Comparison of ENCODE assay signal across 34 cellular contexts in the genomic region with DNA sequence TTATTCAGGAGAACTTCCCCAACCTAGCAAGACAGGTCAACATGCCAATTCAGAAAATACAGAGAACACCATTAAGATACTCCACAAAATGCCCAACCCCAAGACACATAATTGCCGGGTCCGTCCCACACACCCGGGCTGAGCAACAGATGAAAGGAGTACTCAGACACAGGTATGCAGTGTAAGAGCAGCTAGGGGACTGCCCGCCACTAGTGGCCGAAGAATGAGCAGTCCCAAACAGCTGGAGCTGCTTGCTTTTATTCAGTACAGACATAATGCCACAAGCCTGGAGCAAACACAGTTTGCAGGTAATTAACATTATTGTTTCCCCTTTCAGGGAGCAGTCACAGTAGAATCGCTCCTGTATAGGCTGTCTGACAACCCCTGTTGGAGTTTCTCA.
"Had no signal": no experiment of that assay in that cellular context is flagged by ENCODE, and none has a peak within 500 bp of the region (broad histone marks: within the 10 kb centered on the region; RNA-seq: fewer than 3 reads in every experiment).

No MANE protein-coding gene starts in this region.

- FAIRE-seq: frontal cortex had no signal

- H3K27me3 Mint-ChIP-seq: activated CD4-positive, alpha-beta memory T cell treated with anti-CD3 and anti-CD28 coated beads for 36 hours; activated CD4-positive, alpha-beta T cell treated with anti-CD3 and anti-CD28 coated beads for 36 hours; activated CD4-positive, alpha-beta T cell treated with anti-CD3 and anti-CD28 coated beads, Interleukin-2, amount 10 ng/mL, durations not matched to agents 24 days and 14 days; activated CD8-positive, alpha-beta memory T cell treated with anti-CD3 and anti-CD28 coated beads, Interleukin-2, amount 10 ng/mL, durations not matched to agents 7 days and 5 days; activated naive CD4-positive, alpha-beta T cell treated with anti-CD3 and anti-CD28 coated beads, Interleukin-2, amount 50 U/mL, for 24 hours; activated naive CD8-positive, alpha-beta T cell treated with anti-CD3 and anti-CD28 coated beads for 36 hours; activated naive CD8-positive, alpha-beta T cell treated with anti-CD3 and anti-CD28 coated beads, Interleukin-2, amount 50 U/mL, for 24 hours; T-helper 17 cell had no signal

- H3K4me1 Mint-ChIP-seq: activated CD4-positive, alpha-beta T cell treated with anti-CD3 and anti-CD28 coated beads for 36 hours; activated CD4-positive, alpha-beta T cell treated with anti-CD3 and anti-CD28 coated beads, Interleukin-2, amount 10 ng/mL, durations not matched to agents 24 days and 14 days; activated CD8-positive, alpha-beta memory T cell treated with anti-CD3 and anti-CD28 coated beads, Interleukin-2, amount 10 ng/mL, durations not matched to agents 7 days and 5 days; activated naive CD4-positive, alpha-beta T cell treated with anti-CD3 and anti-CD28 coated beads, Interleukin-2, amount 50 U/mL, for 24 hours; activated naive CD8-positive, alpha-beta T cell treated with anti-CD3 and anti-CD28 coated beads for 36 hours; brain; T-helper 17 cell had no signal

- H3K9me3 ChIP-seq: colonic mucosa had no signal

- H3K4me3 ChIP-seq: adrenal gland, breast epithelium, cardiac muscle cell, colonic mucosa had no signal

- H3K27ac ChIP-seq: adrenal gland, breast epithelium, cardiac muscle cell, colonic mucosa had no signal

- H3K4me3 Mint-ChIP-seq: activated CD4-positive, alpha-beta memory T cell treated with anti-CD3 and anti-CD28 coated beads for 36 hours; activated CD4-positive, alpha-beta T cell treated with anti-CD3 and anti-CD28 coated beads for 36 hours; activated CD4-positive, alpha-beta T cell treated with anti-CD3 and anti-CD28 coated beads, Interleukin-2, amount 10 ng/mL, durations not matched to agents 24 days and 14 days; activated CD8-positive, alpha-beta memory T cell treated with anti-CD3 and anti-CD28 coated beads, Interleukin-2, amount 10 ng/mL, durations not matched to agents 7 days and 5 days; activated CD8-positive, alpha-beta T cell treated with anti-CD3 and anti-CD28 coated beads, Interleukin-2, amount 10 ng/mL, durations not matched to agents 7 days and 5 days; activated naive CD4-positive, alpha-beta T cell treated with anti-CD3 and anti-CD28 coated beads for 36 hours; activated naive CD4-positive, alpha-beta T cell treated with anti-CD3 and anti-CD28 coated beads, Interleukin-2, amount 50 U/mL, for 24 hours; activated naive CD8-positive, alpha-beta T cell treated with anti-CD3 and anti-CD28 coated beads for 36 hours; activated naive CD8-positive, alpha-beta T cell treated with anti-CD3 and anti-CD28 coated beads, Interleukin-2, amount 50 U/mL, for 24 hours; activated T-helper 1 cell treated with anti-CD3 and anti-CD28 coated beads, Interleukin-12 subunit alpha, Interleukin-12 subunit beta, Interleukin-2, Interleukin-4 antibody, amounts not matched to agents 30 ng/mL and 10 ng/mL and 1 ng/mL, durations not matched to agents 14 hours and 24 hours and 36 hours; brain; T-helper 17 cell; T-helper 2 cell treated with Interferon-gamma antibody and Interleukin-4, amounts not matched to agents 5 μg/mL and 100 μg/mL, for 36 hours had no signal

- ATAC-seq: activated CD4-positive, alpha-beta T cell treated with anti-CD3 and anti-CD28 coated beads for 36 hours; activated CD8-positive, alpha-beta memory T cell treated with anti-CD3 and anti-CD28 coated beads, Interleukin-2, amount 10 ng/mL, durations not matched to agents 7 days and 5 days; activated CD8-positive, alpha-beta T cell treated with anti-CD3 and anti-CD28 coated beads, Interleukin-2, amount 10 ng/mL, durations not matched to agents 7 days and 5 days; activated naive CD8-positive, alpha-beta T cell treated with anti-CD3 and anti-CD28 coated beads, Interleukin-2, amount 50 U/mL, for 24 hours; esophagus mucosa; T-helper 17 cell had no signal

- H3K27me3 ChIP-seq: adrenal gland, breast epithelium, cardiac muscle cell, colonic mucosa had no signal

- H3K4me1 ChIP-seq: adrenal gland, breast epithelium, colonic mucosa had no signal

- DNase-seq: activated CD4-positive, alpha-beta memory T cell treated with anti-CD3 and anti-CD28 coated beads for 36 hours; activated CD4-positive, alpha-beta T cell treated with anti-CD3 and anti-CD28 coated beads for 36 hours; activated CD4-positive, alpha-beta T cell treated with anti-CD3 and anti-CD28 coated beads, Interleukin-2, amount 10 ng/mL, durations not matched to agents 24 days and 14 days; activated CD4-positive, CD25-positive, alpha-beta regulatory T cell; activated CD4-positive, CD25-positive, alpha-beta regulatory T cell treated with anti-CD3 and anti-CD28 coated beads, Interleukin-2, amount 50 U/mL, for 72 hours; activated CD8-positive, alpha-beta memory T cell treated with anti-CD3 and anti-CD28 coated beads, Interleukin-2, amount 10 ng/mL, durations not matched to agents 7 days and 5 days; activated CD8-positive, alpha-beta memory T cell treated with anti-CD3 and anti-CD28 coated beads, Interleukin-2, amount 50 U/mL, for 4 hours; activated CD8-positive, alpha-beta T cell treated with anti-CD3 and anti-CD28 coated beads, Interleukin-2, amount 10 ng/mL, durations not matched to agents 7 days and 5 days; activated effector memory CD4-positive, alpha-beta T cell treated with anti-CD3 and anti-CD28 coated beads, Interleukin-2, amount 50 U/mL, for 16 hours; activated naive CD4-positive, alpha-beta T cell treated with anti-CD3 and anti-CD28 coated beads for 36 hours; activated naive CD8-positive, alpha-beta T cell treated with anti-CD3 and anti-CD28 coated beads for 36 hours; activated naive CD8-positive, alpha-beta T cell treated with anti-CD3 and anti-CD28 coated beads, Interleukin-2, amount 50 U/mL, for 24 hours; activated T-cell treated with anti-CD3 and anti-CD28 coated beads, Interleukin-2, amount 50 U/mL, for 1 hour; activated T-cell treated with anti-CD3 and anti-CD28 coated beads, Interleukin-2, amount 50 U/mL, for 48 hours; adrenal gland; amygdala; aorta; central memory CD4-positive, alpha-beta T cell; cerebellar nuclear complex; colonic mucosa; effector CD8-positive, alpha-beta T cell; foreskin fibroblast; head of caudate nucleus; T-helper 17 cell; T1000 had no signal

- H3K36me3 Mint-ChIP-seq: activated CD4-positive, alpha-beta memory T cell treated with anti-CD3 and anti-CD28 coated beads for 36 hours; activated CD8-positive, alpha-beta memory T cell treated with anti-CD3 and anti-CD28 coated beads, Interleukin-2, amount 10 ng/mL, durations not matched to agents 7 days and 5 days; activated naive CD4-positive, alpha-beta T cell treated with anti-CD3 and anti-CD28 coated beads, Interleukin-2, amount 50 U/mL, for 24 hours; activated naive CD8-positive, alpha-beta T cell treated with anti-CD3 and anti-CD28 coated beads for 36 hours had no signal

- H3K27ac Mint-ChIP-seq: activated CD4-positive, alpha-beta memory T cell treated with anti-CD3 and anti-CD28 coated beads for 36 hours; activated CD4-positive, alpha-beta T cell treated with anti-CD3 and anti-CD28 coated beads for 36 hours; activated CD4-positive, alpha-beta T cell treated with anti-CD3 and anti-CD28 coated beads, Interleukin-2, amount 10 ng/mL, durations not matched to agents 24 days and 14 days; activated CD8-positive, alpha-beta memory T cell treated with anti-CD3 and anti-CD28 coated beads, Interleukin-2, amount 10 ng/mL, durations not matched to agents 7 days and 5 days; activated CD8-positive, alpha-beta T cell treated with anti-CD3 and anti-CD28 coated beads, Interleukin-2, amount 10 ng/mL, durations not matched to agents 7 days and 5 days; activated naive CD4-positive, alpha-beta T cell treated with anti-CD3 and anti-CD28 coated beads for 36 hours; activated naive CD4-positive, alpha-beta T cell treated with anti-CD3 and anti-CD28 coated beads, Interleukin-2, amount 50 U/mL, for 24 hours; activated naive CD8-positive, alpha-beta T cell treated with anti-CD3 and anti-CD28 coated beads for 36 hours; activated naive CD8-positive, alpha-beta T cell treated with anti-CD3 and anti-CD28 coated beads, Interleukin-2, amount 50 U/mL, for 24 hours; activated T-helper 1 cell treated with anti-CD3 and anti-CD28 coated beads, Interleukin-12 subunit alpha, Interleukin-12 subunit beta, Interleukin-2, Interleukin-4 antibody, amounts not matched to agents 30 ng/mL and 10 ng/mL and 1 ng/mL, durations not matched to agents 14 hours and 24 hours and 36 hours; activated T-helper 2 cell treated with anti-CD3 and anti-CD28 coated beads, Interferon-gamma antibody, Interleukin-2, Interleukin-4, amounts not matched to agents 10 μg/mL and 5 μg/mL and 100 μg/mL, durations not matched to agents 14 hours and 24 hours and 36 hours; brain; T-helper 17 cell; T-helper 2 cell treated with Interferon-gamma antibody and Interleukin-4, amounts not matched to agents 5 μg/mL and 100 μg/mL, for 36 hours had no signal

- H3K36me3 ChIP-seq: adrenal gland, breast epithelium, cardiac muscle cell, colonic mucosa had no signal
